In the genomic region with DNA sequence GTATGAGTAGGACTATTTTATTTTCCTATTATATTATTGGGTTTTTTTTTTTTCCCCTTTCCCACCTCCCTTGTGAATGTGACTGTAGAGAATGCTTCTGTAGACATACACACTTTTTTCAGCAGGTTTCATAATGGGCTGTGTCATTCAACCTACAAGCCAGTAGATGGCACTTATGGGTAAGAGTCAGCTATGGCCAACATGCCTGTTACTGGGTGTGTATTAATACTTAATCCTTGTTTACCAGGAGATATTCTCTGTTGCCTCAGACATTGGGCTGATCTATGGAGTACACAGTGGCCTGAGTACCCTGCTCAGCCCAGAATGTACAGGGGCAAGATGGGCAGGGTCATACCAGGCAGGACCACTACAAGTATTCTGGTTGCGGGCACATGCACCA, we compare ENCODE assay signal across 10 cellular contexts.
DNase-seq lines count a peak whose midpoint lies in the region; ATAC-seq, FAIRE-seq and TF ChIP-seq lines count a peak whose summit lies in the region.
"Had no signal": no experiment of that assay in that cellular context is flagged by ENCODE, and none has a peak within 500 bp of the region (broad histone marks: within the 10 kb centered on the region; RNA-seq: fewer than 3 reads in every experiment).

No MANE protein-coding gene starts in this region.

- H3K27me3 ChIP-seq in heart left ventricle (no peaks in the 10 kb centered on the region), upper lobe of right lung (no peaks in the 10 kb centered on the region)

- H3K36me3 ChIP-seq in heart left ventricle = no peaks in the 10 kb centered on the region
- H3K36me3 ChIP-seq in upper lobe of right lung = no peaks in the 10 kb centered on the region

- H3K4me1 ChIP-seq in heart left ventricle (no peaks in the 10 kb centered on the region), upper lobe of right lung (no peaks in the 10 kb centered on the region)

- ATAC-seq in heart left ventricle (peak in 2 of 4 donors; percentile 45 to 60), left cardiac atrium (no peak), upper lobe of right lung (peak; percentile 40)
- ATAC-seq: stimulated activated effector memory CD8-positive, alpha-beta T cell treated with anti-CD3 and anti-CD28 coated beads, Interleukin-12 subunit alpha, Interleukin-12 subunit beta, amount 100 ng/mL, for 72 hours had no signal

- TF ChIP-seq POLR2A in heart left ventricle (IDR thresholded peaks at IDR 0.05) = no peak
- no peak for TF ChIP-seq POLR2A in GM12892 (IDR thresholded peaks at IDR 0.05; ENCODE audit: low read depth, low read length)

- H3K9me3 ChIP-seq in heart left ventricle (peaks cover 0 to 36% (median 14%) of the 10 kb centered on the region in 12 donors), upper lobe of right lung (no peaks in the 10 kb centered on the region)

- intact Hi-C loops in heart left ventricle (cut with DNase I) (loop anchor here in 3 of 10 donors (5.0 kb wide), 3 partner anchors 380 to 390 kb away; partner anchors contain the start of gene EPHA7 (in 1 of the 3)), left cardiac atrium (cut with DNase I) (loop anchor here in 1 of 2 donors (10.0 kb wide), 1 partner anchor 388 kb away; no protein-coding TSS in a partner anchor), upper lobe of right lung (cut with DNase I) (no loop called here)

- DNase-seq in heart left ventricle (no peak), left cardiac atrium (no peak), NCI-H82 (lab: John Stamatoyannopoulos, UW) (peak; percentile 68), fibroblast of mammary gland (ENCODE audit: low read depth) (no peak), upper lobe of right lung (no peak), GM12892 (ENCODE audit: insufficient read length) (no peak)
- no peak for DNase-seq in activated CD4-positive, alpha-beta T cell treated with anti-CD3 and anti-CD28 coated beads for 1 hour
- DNase-seq in stimulated activated CD8-positive, alpha-beta memory T cell treated with anti-CD3 and anti-CD28 coated beads, Interleukin-4, amount 100 ng/mL, for 48 hours = no peak
- DNase-seq: activated CD4-positive, alpha-beta T cell treated with anti-CD3 and anti-CD28 coated beads, Interleukin-2, amount 10 ng/mL, durations not matched to agents 24 days and 14 days had no signal

- TF ChIP-seq CTCF in heart left ventricle (IDR thresholded peaks at IDR 0.05) = peak in 8 of 12 donors; percentile 16 to 51 (median 33)
- peak; percentile 7 for TF ChIP-seq CTCF in fibroblast of mammary gland (conservative IDR thresholded peaks at IDR 0.05; ENCODE audit: control insufficient read depth, insufficient read depth, low read depth, low read length)
- TF ChIP-seq CTCF in upper lobe of right lung (IDR thresholded peaks at IDR 0.05) = peak; percentile 15

- H3K27ac ChIP-seq in heart left ventricle (no peak overlapping the region), upper lobe of right lung (no peak overlapping the region)

- H3K4me3 ChIP-seq in heart left ventricle = no peak overlapping the region
- no peak overlapping the region for H3K4me3 ChIP-seq in fibroblast of mammary gland (ENCODE audit: control insufficient read depth, low read depth, low read length)
- H3K4me3 ChIP-seq in upper lobe of right lung = no peak overlapping the region

- no peak for FAIRE-seq in GM12892 (lab: Jason Lieb, UNC)

- WGBS in heart left ventricle, 4 donors = 98 to 100% (median 100%) methylated on average over 1 of the region's 1 CpG
